ENCODE assay signal across 13 cellular contexts in genomic region chr1:15628003-15628402, GRCh38. TPM values are rescaled to one million over a fixed set of nuclear protein-coding genes. Genes with fewer than 3 reads are reported as not detected.
A peak's percentile ranks its signal among the peaks of the same experiment; 100 is the strongest.
DNase-seq lines count a peak whose midpoint lies in the region; ATAC-seq and TF ChIP-seq lines count a peak whose summit lies in the region.
"Had no signal": no experiment of that assay in that cellular context is flagged by ENCODE, and none has a peak within 500 bp of the region (broad histone marks: within the 10 kb centered on the region; RNA-seq: fewer than 3 reads in every experiment).

No MANE protein-coding gene starts in this region.

- peak overlapping the region; percentile 22 for H3K27ac ChIP-seq in CD8-positive, alpha-beta memory T cell (ENCODE audit: low read depth, low read length)
- H3K27ac ChIP-seq in Peyer's patch, result no peak overlapping the region
- H3K27ac ChIP-seq: ascending aorta had no signal

- peaks cover 0 to 68% (median 17%) of the 10 kb centered on the region in 3 donors for H3K36me3 Mint-ChIP-seq in CD8-positive, alpha-beta memory T cell
- H3K36me3 Mint-ChIP-seq in activated naive CD8-positive, alpha-beta T cell treated with anti-CD3 and anti-CD28 coated beads, Interleukin-2, amount 10 ng/mL, durations not matched to agents 7 days and 5 days, result peaks cover 20% of the 10 kb centered on the region
- peaks cover 45% of the 10 kb centered on the region for H3K36me3 Mint-ChIP-seq in MCF 10A (ENCODE audit: insufficient read depth, unreplicated experiment)

- no peaks in the 10 kb centered on the region for H3K9me3 ChIP-seq in CD8-positive, alpha-beta memory T cell (ENCODE audit: low read length)
- no peaks in the 10 kb centered on the region for H3K9me3 ChIP-seq in Peyer's patch
- H3K9me3 ChIP-seq: ascending aorta had no signal

- no peaks in the 10 kb centered on the region for H3K9me3 Mint-ChIP-seq in CD8-positive, alpha-beta memory T cell
- H3K9me3 Mint-ChIP-seq in activated naive CD8-positive, alpha-beta T cell treated with anti-CD3 and anti-CD28 coated beads, Interleukin-2, amount 10 ng/mL, durations not matched to agents 7 days and 5 days, result no peaks in the 10 kb centered on the region
- no peaks in the 10 kb centered on the region for H3K9me3 Mint-ChIP-seq in MCF 10A (ENCODE audit: unreplicated experiment)
- H3K9me3 Mint-ChIP-seq: H9, natural killer cell had no signal

- H3K27me3 Mint-ChIP-seq in CD8-positive, alpha-beta memory T cell, result no peaks in the 10 kb centered on the region
- H3K27me3 Mint-ChIP-seq in activated naive CD8-positive, alpha-beta T cell treated with anti-CD3 and anti-CD28 coated beads, Interleukin-2, amount 10 ng/mL, durations not matched to agents 7 days and 5 days, result no peaks in the 10 kb centered on the region
- no peaks in the 10 kb centered on the region for H3K27me3 Mint-ChIP-seq in MCF 10A (ENCODE audit: insufficient read depth, unreplicated experiment)

- H3K4me3 Mint-ChIP-seq in CD8-positive, alpha-beta memory T cell, result no peak overlapping the region
- H3K4me3 Mint-ChIP-seq in activated naive CD8-positive, alpha-beta T cell treated with anti-CD3 and anti-CD28 coated beads, Interleukin-2, amount 10 ng/mL, durations not matched to agents 7 days and 5 days, result no peak overlapping the region
- no peak overlapping the region for H3K4me3 Mint-ChIP-seq in MCF 10A (ENCODE audit: unreplicated experiment)
- H3K4me3 Mint-ChIP-seq: H9, natural killer cell had no signal

- H3K27ac Mint-ChIP-seq in CD8-positive, alpha-beta memory T cell, result peak overlapping the region in 5 of 8 donors; percentile 4 to 81 (median 66)
- peak overlapping the region; percentile 7 for H3K27ac Mint-ChIP-seq in activated naive CD8-positive, alpha-beta T cell treated with anti-CD3 and anti-CD28 coated beads, Interleukin-2, amount 10 ng/mL, durations not matched to agents 7 days and 5 days
- H3K27ac Mint-ChIP-seq in MCF 10A (ENCODE audit: low read depth, unreplicated experiment), result no peak overlapping the region

- H3K27me3 ChIP-seq in CD8-positive, alpha-beta memory T cell (ENCODE audit: insufficient read depth, low read length, poor library complexity, severe bottlenecking), result no peaks in the 10 kb centered on the region
- no peaks in the 10 kb centered on the region for H3K27me3 ChIP-seq in Peyer's patch
- H3K27me3 ChIP-seq: ascending aorta had no signal

- ATAC-seq in GM21528 (IDR thresholded peaks at IDR 0.05; ENCODE audit: low FRiP score, unreplicated experiment) (peak; percentile 14), HG03280 (IDR thresholded peaks at IDR 0.05; ENCODE audit: unreplicated experiment) (peak; percentile 26), left lobe of liver (no peak)
- no peak for ATAC-seq in activated naive CD8-positive, alpha-beta T cell treated with anti-CD3 and anti-CD28 coated beads, Interleukin-2, amount 10 ng/mL, durations not matched to agents 7 days and 5 days (ENCODE audit: low read depth)
- ATAC-seq: natural killer cell had no signal

- BruUV-seq in MCF 10A (replicated peaks; lab: Mats Ljungman, UMichigan), result no TSS peak

- H3K4me1 ChIP-seq in CD8-positive, alpha-beta memory T cell (ENCODE audit: insufficient read depth, low read length), result peaks cover 9% of the 10 kb centered on the region
- peaks cover 0 to 25% (median 0%) of the 10 kb centered on the region in 4 donors for H3K4me1 ChIP-seq in Peyer's patch
- H3K4me1 ChIP-seq: ascending aorta had no signal

- TF ChIP-seq CTCF in MCF 10A (IDR thresholded peaks at IDR 0.05; ENCODE audit: unreplicated experiment), result no peak
- TF ChIP-seq CTCF in Peyer's patch (IDR thresholded peaks at IDR 0.05), result no peak

- POLR2A ChIA-PET in CD8-positive, alpha-beta memory T cell (lab: Charles Lee), result no interaction called here
- POLR2A ChIA-PET in activated naive CD8-positive, alpha-beta T cell treated with anti-CD3 and anti-CD28 coated beads, Interleukin-2, amount 10 ng/mL, durations not matched to agents 7 days and 5 days (lab: Charles Lee), result no interaction called here
- POLR2A ChIA-PET in MCF 10A (lab: Yijun Ruan, JAX), result interaction anchor here (1.6 kb wide), 1 partner anchor 10 kb away, joined by 6 read pairs; no protein-coding TSS in a partner anchor

- CTCF ChIA-PET in CD8-positive, alpha-beta memory T cell (lab: Charles Lee), result no interaction called here
- CTCF ChIA-PET in MCF 10A (lab: Yijun Ruan, JAX), result no interaction called here

- no peak for TF ChIP-seq POLR2A in Peyer's patch (IDR thresholded peaks at IDR 0.05)

- DNase-seq in CD8-positive, alpha-beta memory T cell, result no peak
- DNase-seq in activated naive CD8-positive, alpha-beta T cell treated with anti-CD3 and anti-CD28 coated beads, Interleukin-2, amount 10 ng/mL, durations not matched to agents 7 days and 5 days, result no peak
- DNase-seq in MCF 10A (ENCODE audit: unreplicated experiment) (no peak), Peyer's patch (no peak), GM19240 (ENCODE audit: insufficient read length, low spot score) (no peak), left lobe of liver (ENCODE audit: low spot score) (no peak)
- DNase-seq: activated CD4-positive, alpha-beta T cell treated with anti-CD3 and anti-CD28 coated beads for 4 hours; H9; natural killer cell; stimulated activated CD4-positive, alpha-beta T cell treated with anti-CD3 and anti-CD28 coated beads, Interleukin-15, amount 100 ng/mL, for 24 hours had no signal

- peaks cover 11% of the 10 kb centered on the region for H3K36me3 ChIP-seq in CD8-positive, alpha-beta memory T cell (ENCODE audit: insufficient read depth, low read length)
- H3K36me3 ChIP-seq in Peyer's patch, result peaks cover 0 to 48% (median 0%) of the 10 kb centered on the region in 3 donors

- H3K4me1 Mint-ChIP-seq in CD8-positive, alpha-beta memory T cell, result peaks cover 27 to 46% (median 43%) of the 10 kb centered on the region in 3 donors
- H3K4me1 Mint-ChIP-seq in activated naive CD8-positive, alpha-beta T cell treated with anti-CD3 and anti-CD28 coated beads, Interleukin-2, amount 10 ng/mL, durations not matched to agents 7 days and 5 days, result peaks cover 19% of the 10 kb centered on the region
- peaks cover 16% of the 10 kb centered on the region for H3K4me1 Mint-ChIP-seq in MCF 10A (ENCODE audit: insufficient read depth, unreplicated experiment)

- no peak overlapping the region for H3K4me3 ChIP-seq in CD8-positive, alpha-beta memory T cell (ENCODE audit: low read length)
- no peak overlapping the region for H3K4me3 ChIP-seq in Peyer's patch
- H3K4me3 ChIP-seq: ascending aorta had no signal

- intact Hi-C loops in MCF 10A (cut with micrococcal nuclease), result no loop called here

RNA-seq across cellular contexts. Expression of gene DDI2, which starts 10.7 kb away (rescaled TPM):
- 10 to 100 TPM; 47.8 to 50.4 TPM for total RNA-seq in CD8-positive, alpha-beta memory T cell
- 6.1 TPM for polyA plus RNA-seq in CD8-positive, alpha-beta memory T cell
- total RNA-seq in activated naive CD8-positive, alpha-beta T cell treated with anti-CD3 and anti-CD28 coated beads, Interleukin-2, amount 10 ng/mL, durations not matched to agents 7 days and 5 days, result 10 to 100 TPM; 31.6 to 33.3 TPM
- total RNA-seq in MCF 10A (2022) (26.6 and 32.7 TPM in 2 replicates), Peyer's patch (10 to 100 TPM; 56.0 to 97.1 (median 68.5) TPM), left lobe of liver (50.1 TPM)

RNA-seq across cellular contexts. Expression of gene AGMAT, which starts 43.2 kb away (rescaled TPM):
- 10 to 100 TPM; 18.5 to 19.7 TPM for total RNA-seq in CD8-positive, alpha-beta memory T cell
- 6.2 TPM for polyA plus RNA-seq in CD8-positive, alpha-beta memory T cell
- total RNA-seq in activated naive CD8-positive, alpha-beta T cell treated with anti-CD3 and anti-CD28 coated beads, Interleukin-2, amount 10 ng/mL, durations not matched to agents 7 days and 5 days, result 1 to 10 TPM; 7.6 to 8.0 TPM
- total RNA-seq in MCF 10A (2022) (not detected in 2 replicates), Peyer's patch (10 to 100 TPM; 15.7 to 45.4 (median 39.6) TPM), left lobe of liver (58.0 TPM)

RNA-seq across cellular contexts. Expression of gene PLEKHM2, which starts 56.1 kb away (rescaled TPM):
- 10 to 100 TPM; 55.8 to 56.3 TPM for total RNA-seq in CD8-positive, alpha-beta memory T cell
- 8.3 TPM for polyA plus RNA-seq in CD8-positive, alpha-beta memory T cell
- 10 to 100 TPM; 47.7 to 56.6 TPM for total RNA-seq in activated naive CD8-positive, alpha-beta T cell treated with anti-CD3 and anti-CD28 coated beads, Interleukin-2, amount 10 ng/mL, durations not matched to agents 7 days and 5 days
- total RNA-seq in MCF 10A (2022), result 51.5 and 65.8 TPM in 2 replicates
- total RNA-seq in Peyer's patch, result 10 to 100 TPM; 20.0 to 63.5 (median 37.7) TPM
- total RNA-seq in left lobe of liver, result 22.0 TPM

Comparison
In these comparisons a context has a peak if more than half of its experiments do, and no peak if none do; other contexts are left out.
1. ATAC-seq: peak in GM21528 (single experiment) and HG03280 (single experiment); none in activated naive CD8-positive, alpha-beta T cell treated with anti-CD3 and anti-CD28 coated beads, Interleukin-2, amount 10 ng/mL, durations not matched to agents 7 days and 5 days (single experiment) and left lobe of liver (single experiment).